3 cellular contexts compared by ENCODE assay signal in the genomic region with DNA sequence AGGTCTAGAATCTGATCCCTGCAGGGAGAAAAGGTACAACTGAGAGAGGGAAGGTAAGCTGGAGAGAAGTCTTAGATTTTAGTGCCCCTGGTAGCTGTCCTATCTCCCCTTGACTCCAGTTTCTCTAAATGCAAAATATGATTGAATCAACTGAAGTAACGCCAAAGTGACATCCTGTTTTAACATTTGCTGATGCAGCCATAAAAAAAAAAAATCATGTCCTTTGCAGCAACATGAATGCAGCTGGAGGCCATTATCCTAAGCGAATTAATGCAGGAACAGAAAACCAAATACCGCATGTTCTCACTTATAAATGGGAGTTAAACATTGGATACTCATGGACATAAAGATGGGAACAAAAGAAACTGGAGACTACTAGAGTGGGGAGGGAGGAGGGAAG.
TF ChIP-seq lines count a peak whose summit lies in the region.

No MANE protein-coding gene starts in this region.

TF ChIP-seq in SK-N-SH treated with all-trans-retinoic acid at 6 μM for 48 hours, 23 proteins besides CTCF, POLR2A, EP300 and RAD21 (continued from another document):
- TF ChIP-seq, protein P1, sequence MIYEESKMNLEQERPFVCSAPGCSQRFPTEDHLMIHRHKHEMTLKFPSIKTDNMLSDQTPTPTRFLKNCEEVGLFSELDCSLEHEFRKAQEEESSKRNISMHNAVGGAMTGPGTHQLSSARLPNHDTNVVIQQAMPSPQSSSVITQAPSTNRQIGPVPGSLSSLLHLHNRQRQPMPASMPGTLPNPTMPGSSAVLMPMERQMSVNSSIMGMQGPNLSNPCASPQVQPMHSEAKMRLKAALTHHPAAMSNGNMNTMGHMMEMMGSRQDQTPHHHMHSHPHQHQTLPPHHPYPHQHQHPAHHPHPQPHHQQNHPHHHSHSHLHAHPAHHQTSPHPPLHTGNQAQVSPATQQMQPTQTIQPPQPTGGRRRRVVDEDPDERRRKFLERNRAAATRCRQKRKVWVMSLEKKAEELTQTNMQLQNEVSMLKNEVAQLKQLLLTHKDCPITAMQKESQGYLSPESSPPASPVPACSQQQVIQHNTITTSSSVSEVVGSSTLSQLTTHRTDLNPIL (CRISPR knock-in tag; IDR thresholded peaks at IDR 0.05; ENCODE audit: low read depth) = no peak

TF ChIP-seq in SK-N-SH, 30 proteins besides CTCF, POLR2A, EP300 and RAD21 (continued from another document):
- no peak for TF ChIP-seq IRF3 (IDR thresholded peaks at IDR 0.05; ENCODE audit: low read depth, low read length)
- TF ChIP-seq YY1 (IDR thresholded peaks at IDR 0.05; ENCODE audit: low read depth) = no peak
- TF ChIP-seq, protein P2, sequence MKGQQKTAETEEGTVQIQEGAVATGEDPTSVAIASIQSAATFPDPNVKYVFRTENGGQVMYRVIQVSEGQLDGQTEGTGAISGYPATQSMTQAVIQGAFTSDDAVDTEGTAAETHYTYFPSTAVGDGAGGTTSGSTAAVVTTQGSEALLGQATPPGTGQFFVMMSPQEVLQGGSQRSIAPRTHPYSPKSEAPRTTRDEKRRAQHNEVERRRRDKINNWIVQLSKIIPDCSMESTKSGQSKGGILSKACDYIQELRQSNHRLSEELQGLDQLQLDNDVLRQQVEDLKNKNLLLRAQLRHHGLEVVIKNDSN (IDR thresholded peaks at IDR 0.05; ENCODE audit: borderline replicate concordance, low read depth) = no peak
- no peak for TF ChIP-seq CHD2 (IDR thresholded peaks at IDR 0.05; ENCODE audit: low read length, partially characterized antibody)
- TF ChIP-seq NFIC (IDR thresholded peaks at IDR 0.05; ENCODE audit: borderline replicate concordance) = no peak
- TF ChIP-seq RCOR1 (IDR thresholded peaks at IDR 0.05; ENCODE audit: low read length) = no peak
- no peak for TF ChIP-seq JUND (IDR thresholded peaks at IDR 0.05)
- no peak for TF ChIP-seq TCF12 (IDR thresholded peaks at IDR 0.05)
- no peak for TF ChIP-seq MXI1 (IDR thresholded peaks at IDR 0.05; ENCODE audit: low read depth, low read length)
- no peak for TF ChIP-seq MEF2A (IDR thresholded peaks at IDR 0.05; ENCODE audit: borderline replicate concordance, low read depth)
- TF ChIP-seq POLR2AphosphoS5 (IDR thresholded peaks at IDR 0.05; ENCODE audit: low read depth, low read length) = no peak
- no peak for TF ChIP-seq NRF1 (IDR thresholded peaks at IDR 0.05; ENCODE audit: low read depth, low read length)
- no peak for TF ChIP-seq SMC3 (IDR thresholded peaks at IDR 0.05; ENCODE audit: low read depth, low read length)
- TF ChIP-seq MAX (IDR thresholded peaks at IDR 0.05; ENCODE audit: low read depth) = no peak
- TF ChIP-seq TEAD4 (IDR thresholded peaks at IDR 0.05; ENCODE audit: borderline replicate concordance, insufficient read depth) = no peak
- TF ChIP-seq, protein P3, sequence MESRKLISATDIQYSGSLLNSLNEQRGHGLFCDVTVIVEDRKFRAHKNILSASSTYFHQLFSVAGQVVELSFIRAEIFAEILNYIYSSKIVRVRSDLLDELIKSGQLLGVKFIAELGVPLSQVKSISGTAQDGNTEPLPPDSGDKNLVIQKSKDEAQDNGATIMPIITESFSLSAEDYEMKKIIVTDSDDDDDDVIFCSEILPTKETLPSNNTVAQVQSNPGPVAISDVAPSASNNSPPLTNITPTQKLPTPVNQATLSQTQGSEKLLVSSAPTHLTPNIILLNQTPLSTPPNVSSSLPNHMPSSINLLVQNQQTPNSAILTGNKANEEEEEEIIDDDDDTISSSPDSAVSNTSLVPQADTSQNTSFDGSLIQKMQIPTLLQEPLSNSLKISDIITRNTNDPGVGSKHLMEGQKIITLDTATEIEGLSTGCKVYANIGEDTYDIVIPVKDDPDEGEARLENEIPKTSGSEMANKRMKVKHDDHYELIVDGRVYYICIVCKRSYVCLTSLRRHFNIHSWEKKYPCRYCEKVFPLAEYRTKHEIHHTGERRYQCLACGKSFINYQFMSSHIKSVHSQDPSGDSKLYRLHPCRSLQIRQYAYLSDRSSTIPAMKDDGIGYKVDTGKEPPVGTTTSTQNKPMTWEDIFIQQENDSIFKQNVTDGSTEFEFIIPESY (IDR thresholded peaks at IDR 0.05; ENCODE audit: borderline replicate concordance, low read depth) = no peak
- TF ChIP-seq GATA2 (CRISPR knock-in tag; IDR thresholded peaks at IDR 0.05) = no peak
- no peak for TF ChIP-seq GABPA (IDR thresholded peaks at IDR 0.05; ENCODE audit: low read depth)
TF ChIP-seq in SK-N-SH: peak in this region for 0.

TF ChIP-seq in K562, 482 proteins besides CTCF, POLR2A, EP300 and RAD21 (continued from another document):
- TF ChIP-seq, protein P4, sequence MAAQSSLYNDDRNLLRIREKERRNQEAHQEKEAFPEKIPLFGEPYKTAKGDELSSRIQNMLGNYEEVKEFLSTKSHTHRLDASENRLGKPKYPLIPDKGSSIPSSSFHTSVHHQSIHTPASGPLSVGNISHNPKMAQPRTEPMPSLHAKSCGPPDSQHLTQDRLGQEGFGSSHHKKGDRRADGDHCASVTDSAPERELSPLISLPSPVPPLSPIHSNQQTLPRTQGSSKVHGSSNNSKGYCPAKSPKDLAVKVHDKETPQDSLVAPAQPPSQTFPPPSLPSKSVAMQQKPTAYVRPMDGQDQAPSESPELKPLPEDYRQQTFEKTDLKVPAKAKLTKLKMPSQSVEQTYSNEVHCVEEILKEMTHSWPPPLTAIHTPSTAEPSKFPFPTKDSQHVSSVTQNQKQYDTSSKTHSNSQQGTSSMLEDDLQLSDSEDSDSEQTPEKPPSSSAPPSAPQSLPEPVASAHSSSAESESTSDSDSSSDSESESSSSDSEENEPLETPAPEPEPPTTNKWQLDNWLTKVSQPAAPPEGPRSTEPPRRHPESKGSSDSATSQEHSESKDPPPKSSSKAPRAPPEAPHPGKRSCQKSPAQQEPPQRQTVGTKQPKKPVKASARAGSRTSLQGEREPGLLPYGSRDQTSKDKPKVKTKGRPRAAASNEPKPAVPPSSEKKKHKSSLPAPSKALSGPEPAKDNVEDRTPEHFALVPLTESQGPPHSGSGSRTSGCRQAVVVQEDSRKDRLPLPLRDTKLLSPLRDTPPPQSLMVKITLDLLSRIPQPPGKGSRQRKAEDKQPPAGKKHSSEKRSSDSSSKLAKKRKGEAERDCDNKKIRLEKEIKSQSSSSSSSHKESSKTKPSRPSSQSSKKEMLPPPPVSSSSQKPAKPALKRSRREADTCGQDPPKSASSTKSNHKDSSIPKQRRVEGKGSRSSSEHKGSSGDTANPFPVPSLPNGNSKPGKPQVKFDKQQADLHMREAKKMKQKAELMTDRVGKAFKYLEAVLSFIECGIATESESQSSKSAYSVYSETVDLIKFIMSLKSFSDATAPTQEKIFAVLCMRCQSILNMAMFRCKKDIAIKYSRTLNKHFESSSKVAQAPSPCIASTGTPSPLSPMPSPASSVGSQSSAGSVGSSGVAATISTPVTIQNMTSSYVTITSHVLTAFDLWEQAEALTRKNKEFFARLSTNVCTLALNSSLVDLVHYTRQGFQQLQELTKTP (IDR thresholded peaks at IDR 0.05; ENCODE audit: low read depth in 1 of 2, partially characterized antibody in 2 of 2) = no peak
- TF ChIP-seq, protein P3 (CRISPR knock-in tag; IDR thresholded peaks at IDR 0.05) = no peak
